In genomic region chr17:67716405-67716798, GRCh38 we compare ENCODE assay signal across 15 cellular contexts. TPM values are rescaled to one million over a fixed set of nuclear protein-coding genes. Genes with fewer than 3 reads are reported as not detected.
DNase-seq lines count a peak whose midpoint lies in the region; ATAC-seq and TF ChIP-seq lines count a peak whose summit lies in the region.
"Had no signal": no experiment of that assay in that cellular context is flagged by ENCODE, and none has a peak within 500 bp of the region (broad histone marks: within the 10 kb centered on the region; RNA-seq: fewer than 3 reads in every experiment).

No MANE protein-coding gene starts in this region.

- DNase-seq in T-helper 2 cell treated with Interferon-gamma antibody and Interleukin-4, amounts not matched to agents 5 μg/mL and 100 μg/mL, for 36 hours (ENCODE audit: low spot score): no peak
- no peak for DNase-seq in T-helper 2 cell
- no peak for DNase-seq in activated naive CD8-positive, alpha-beta T cell treated with anti-CD3 and anti-CD28 coated beads, Interleukin-2, amount 10 ng/mL, durations not matched to agents 7 days and 5 days
- no peak for DNase-seq in neural crest cell (ENCODE audit: low read depth, low spot score)
- no peak for DNase-seq in AG20443 (ENCODE audit: low spot score)
- DNase-seq in H7: no peak
- DNase-seq: 8988T; activated T-cell treated with anti-CD3 and anti-CD28 coated beads for 4 hours; brain microvascular endothelial cell; effector memory CD4-positive, alpha-beta T cell; left cardiac atrium; naive B cell; NCI-H524 had no signal

- POLR2A ChIA-PET in activated naive CD8-positive, alpha-beta T cell treated with anti-CD3 and anti-CD28 coated beads, Interleukin-2, amount 10 ng/mL, durations not matched to agents 7 days and 5 days (lab: Charles Lee): interaction anchor here (0.6 to 1.7 kb wide), 5 partner anchors 9 to 141 kb away, joined by 3 to 5 read pairs (median 3); no protein-coding TSS in a partner anchor

- peak overlapping the region; percentile 99 for H3K4me3 Mint-ChIP-seq in T-helper 2 cell treated with Interferon-gamma antibody and Interleukin-4, amounts not matched to agents 5 μg/mL and 100 μg/mL, for 36 hours
- H3K4me3 Mint-ChIP-seq in activated naive CD8-positive, alpha-beta T cell treated with anti-CD3 and anti-CD28 coated beads, Interleukin-2, amount 10 ng/mL, durations not matched to agents 7 days and 5 days: peak overlapping the region; percentile 99
- peak overlapping the region; percentile 99 for H3K4me3 Mint-ChIP-seq in neural crest cell

- peaks cover 7% of the 10 kb centered on the region; the same call in 1 of the 2 replicates for H3K36me3 ChIP-seq in KMS-11 (ENCODE audit: insufficient read depth)
- H3K36me3 ChIP-seq in H7 (replicated peaks; ENCODE audit: control insufficient read depth, insufficient read depth, low read length): peaks cover 9% of the 10 kb centered on the region

- H3K79me2 ChIP-seq in KMS-11 (ENCODE audit: insufficient read depth, low read depth): peaks cover 31% of the 10 kb centered on the region

- peaks cover 11% of the 10 kb centered on the region for H3K4me1 Mint-ChIP-seq in T-helper 2 cell treated with Interferon-gamma antibody and Interleukin-4, amounts not matched to agents 5 μg/mL and 100 μg/mL, for 36 hours (ENCODE audit: low read depth)
- H3K4me1 Mint-ChIP-seq in activated naive CD8-positive, alpha-beta T cell treated with anti-CD3 and anti-CD28 coated beads, Interleukin-2, amount 10 ng/mL, durations not matched to agents 7 days and 5 days: peaks cover 15% of the 10 kb centered on the region
- peaks cover 15% of the 10 kb centered on the region for H3K4me1 Mint-ChIP-seq in neural crest cell

- TF ChIP-seq CTCF in KMS-11 (conservative IDR thresholded peaks at IDR 0.05; ENCODE audit: low read depth, low read length) (no peak), neural crest cell (conservative IDR thresholded peaks at IDR 0.05) (no peak)

- H3K27ac Mint-ChIP-seq in T-helper 2 cell treated with Interferon-gamma antibody and Interleukin-4, amounts not matched to agents 5 μg/mL and 100 μg/mL, for 36 hours: no peak overlapping the region
- H3K27ac Mint-ChIP-seq in activated naive CD8-positive, alpha-beta T cell treated with anti-CD3 and anti-CD28 coated beads, Interleukin-2, amount 10 ng/mL, durations not matched to agents 7 days and 5 days: peak overlapping the region; percentile 98
- no peak overlapping the region for H3K27ac Mint-ChIP-seq in neural crest cell (ENCODE audit: unreplicated experiment)

- H3K27ac ChIP-seq in KMS-11: no peak overlapping the region

- no peak for ATAC-seq in activated naive CD8-positive, alpha-beta T cell treated with anti-CD3 and anti-CD28 coated beads, Interleukin-2, amount 10 ng/mL, durations not matched to agents 7 days and 5 days (ENCODE audit: low read depth)
- ATAC-seq in HG03095 (IDR thresholded peaks at IDR 0.05; ENCODE audit: unreplicated experiment): no peak

- no peaks in the 10 kb centered on the region for H4K20me1 ChIP-seq in KMS-11 (ENCODE audit: insufficient read depth)

- H3K4me1 ChIP-seq in KMS-11 (ENCODE audit: low read depth, poor library complexity, severe bottlenecking): peaks cover 31% of the 10 kb centered on the region

- no peaks in the 10 kb centered on the region for H3K27me3 ChIP-seq in KMS-11 (ENCODE audit: insufficient read depth, low read depth)
- H3K27me3 ChIP-seq in H7 (ENCODE audit: control insufficient read depth, insufficient read depth, low read length): no peaks in the 10 kb centered on the region
- H3K27me3 ChIP-seq: brain microvascular endothelial cell had no signal

- peaks cover 19% of the 10 kb centered on the region for H3K36me3 Mint-ChIP-seq in T-helper 2 cell treated with Interferon-gamma antibody and Interleukin-4, amounts not matched to agents 5 μg/mL and 100 μg/mL, for 36 hours (ENCODE audit: low read depth)
- H3K36me3 Mint-ChIP-seq in activated naive CD8-positive, alpha-beta T cell treated with anti-CD3 and anti-CD28 coated beads, Interleukin-2, amount 10 ng/mL, durations not matched to agents 7 days and 5 days: peaks cover 1% of the 10 kb centered on the region
- peaks cover 2% of the 10 kb centered on the region for H3K36me3 Mint-ChIP-seq in neural crest cell (ENCODE audit: low read depth)

- H3K4me2 ChIP-seq in KMS-11: peak overlapping the region; percentile 50; the same call in 1 of the 2 replicates

- no peak overlapping the region for H3K4me3 ChIP-seq in KMS-11 (IDR thresholded peaks at IDR 0.05; ENCODE audit: insufficient read depth, low read depth, low read length)
- no peak overlapping the region for H3K4me3 ChIP-seq in H7 (ENCODE audit: insufficient read depth, low read depth, low read length)

- H2AFZ ChIP-seq in KMS-11 (ENCODE audit: low read depth): peak overlapping the region; percentile 74; the same call in 1 of the 2 replicates

- peaks cover 2% of the 10 kb centered on the region for H3K27me3 Mint-ChIP-seq in T-helper 2 cell treated with Interferon-gamma antibody and Interleukin-4, amounts not matched to agents 5 μg/mL and 100 μg/mL, for 36 hours (ENCODE audit: low read depth)
- H3K27me3 Mint-ChIP-seq in activated naive CD8-positive, alpha-beta T cell treated with anti-CD3 and anti-CD28 coated beads, Interleukin-2, amount 10 ng/mL, durations not matched to agents 7 days and 5 days: peaks cover 2% of the 10 kb centered on the region
- H3K27me3 Mint-ChIP-seq in neural crest cell (ENCODE audit: low read depth): no peaks in the 10 kb centered on the region

- H3K9ac ChIP-seq in KMS-11: 0 out of 2 replicates have a peak overlapping the region, but pooled peaks have one; percentile 96

- H3K9me3 Mint-ChIP-seq in T-helper 2 cell treated with Interferon-gamma antibody and Interleukin-4, amounts not matched to agents 5 μg/mL and 100 μg/mL, for 36 hours: no peaks in the 10 kb centered on the region
- H3K9me3 Mint-ChIP-seq in activated naive CD8-positive, alpha-beta T cell treated with anti-CD3 and anti-CD28 coated beads, Interleukin-2, amount 10 ng/mL, durations not matched to agents 7 days and 5 days: no peaks in the 10 kb centered on the region
- peaks cover 4% of the 10 kb centered on the region for H3K9me3 Mint-ChIP-seq in neural crest cell

RNA-seq across cellular contexts. Expression of gene NOL11, which starts 1.3 kb away (rescaled TPM):
- total RNA-seq in activated naive CD8-positive, alpha-beta T cell treated with anti-CD3 and anti-CD28 coated beads, Interleukin-2, amount 10 ng/mL, durations not matched to agents 7 days and 5 days: 10 to 100 TPM; 42.2 to 48.9 TPM
- 82.4 and 88.7 TPM in 2 replicates for total RNA-seq in neural crest cell
- 90.1 and 94.9 TPM in 2 replicates for total RNA-seq in H7 (2014; rRNA removed; shearing (Covaris generic))
